24 cellular contexts compared by ENCODE assay signal in genomic region chr19:50978772-50979390, GRCh38. TPM values are rescaled to one million over a fixed set of nuclear protein-coding genes. Genes with fewer than 3 reads are reported as not detected.
DNase-seq lines count a peak whose midpoint lies in the region; ATAC-seq and TF ChIP-seq lines count a peak whose summit lies in the region.
"Had no signal": no experiment of that assay in that cellular context is flagged by ENCODE, and none has a peak within 500 bp of the region (broad histone marks: within the 10 kb centered on the region; RNA-seq: fewer than 3 reads in every experiment).

No MANE protein-coding gene starts in this region.

- CTCF ChIA-PET in Calu3 (lab: Charles Lee) (interaction anchor here (0.6 to 1.4 kb wide), 3 partner anchors 13 to 39 kb away, joined by 3 to 5 read pairs (median 4); no protein-coding TSS in a partner anchor), mammary epithelial cell (lab: Charles Lee; ENCODE audit: low non-redundant PET) (interaction anchor here (0.8 kb wide), 1 partner anchor 38 kb away, joined by 4 read pairs; no protein-coding TSS in a partner anchor)

- peak overlapping the region; percentile 39 for H3K27ac ChIP-seq in mammary epithelial cell (ENCODE audit: insufficient read depth, low read depth, low read length)
- H3K27ac ChIP-seq: C4-2B, HL-60 had no signal

- H3K27me3 ChIP-seq in mammary epithelial cell (ENCODE audit: insufficient read depth, low read length) = no peaks in the 10 kb centered on the region

- H4K20me1 ChIP-seq in mammary epithelial cell (ENCODE audit: insufficient read depth, low read length) = no peaks in the 10 kb centered on the region

- H3K9me3 Mint-ChIP-seq in Calu3 (ENCODE audit: low read depth, unreplicated experiment) (no peaks in the 10 kb centered on the region), nephron (no peaks in the 10 kb centered on the region)
- H3K9me3 Mint-ChIP-seq in stimulated activated naive CD8-positive, alpha-beta T cell treated with anti-CD3 and anti-CD28 coated beads, Interleukin-15, amount 100 ng/mL, for 72 hours = no peaks in the 10 kb centered on the region

- peaks cover 38% of the 10 kb centered on the region for H3K4me1 ChIP-seq in mammary epithelial cell (ENCODE audit: insufficient read depth, low read length)

- ATAC-seq in stimulated activated naive CD8-positive, alpha-beta T cell treated with anti-CD3 and anti-CD28 coated beads, Interleukin-15, amount 100 ng/mL, for 72 hours = no peak

- H3K27me3 Mint-ChIP-seq in Calu3 (ENCODE audit: unreplicated experiment) (peaks cover 18% of the 10 kb centered on the region), nephron (ENCODE audit: low read depth) (peaks cover 28% of the 10 kb centered on the region)
- peaks cover 78% of the 10 kb centered on the region for H3K27me3 Mint-ChIP-seq in stimulated activated naive CD8-positive, alpha-beta T cell treated with anti-CD3 and anti-CD28 coated beads, Interleukin-15, amount 100 ng/mL, for 72 hours

- H3K4me1 Mint-ChIP-seq in Calu3 (ENCODE audit: low read depth, unreplicated experiment) (peaks cover 56% of the 10 kb centered on the region), nephron (peaks cover 16% of the 10 kb centered on the region)
- no peaks in the 10 kb centered on the region for H3K4me1 Mint-ChIP-seq in stimulated activated naive CD8-positive, alpha-beta T cell treated with anti-CD3 and anti-CD28 coated beads, Interleukin-15, amount 100 ng/mL, for 72 hours
- H3K4me1 Mint-ChIP-seq: CD8-positive, alpha-beta memory T cell had no signal

- H3K79me2 ChIP-seq in mammary epithelial cell (ENCODE audit: insufficient read depth, low read length) = peaks cover 4% of the 10 kb centered on the region

- BruUV-seq in Calu3 (replicated peaks; lab: Mats Ljungman, UMichigan) = no TSS peak
- no TSS peak for BruUV-seq in mammary epithelial cell (replicated peaks; lab: Mats Ljungman, UMichigan)

- peak overlapping the region; percentile 44 for H3K4me2 ChIP-seq in mammary epithelial cell (ENCODE audit: insufficient read depth, low read depth, low read length)

- H3K36me3 Mint-ChIP-seq in Calu3 (ENCODE audit: insufficient read depth, unreplicated experiment) = peaks cover 13% of the 10 kb centered on the region
- H3K36me3 Mint-ChIP-seq in nephron (ENCODE audit: low read depth) = no peaks in the 10 kb centered on the region
- H3K36me3 Mint-ChIP-seq: CD8-positive, alpha-beta memory T cell had no signal

- no peak overlapping the region for H3K4me3 ChIP-seq in mammary epithelial cell (replicated peaks in 1 of 3; ENCODE audit: insufficient read depth in 1 of 3, low read depth in 2 of 3, low read length in 3 of 3)

- dilution Hi-C loops in mammary epithelial cell (cut with HindIII; ENCODE audit: low sequenced_read_pairs) = no loop called here

- H3K9me3 ChIP-seq in mammary epithelial cell (replicated peaks; ENCODE audit: insufficient read depth, low read length) = no peaks in the 10 kb centered on the region

- H3K27ac Mint-ChIP-seq in Calu3 (ENCODE audit: unreplicated experiment) (peak overlapping the region; percentile 12), nephron (peak overlapping the region in 2 of 3 experiments; percentile 24 to 51)
- no peak overlapping the region for H3K27ac Mint-ChIP-seq in stimulated activated naive CD8-positive, alpha-beta T cell treated with anti-CD3 and anti-CD28 coated beads, Interleukin-15, amount 100 ng/mL, for 72 hours
- H3K27ac Mint-ChIP-seq: HFFc6 had no signal

- peak; percentile 56 for DNase-seq in Calu3
- peak; percentile 20 for DNase-seq in M059J (ENCODE audit: low read depth)
- DNase-seq in mammary epithelial cell = peak; percentile 68
- DNase-seq in H4 (ENCODE audit: low spot score) = no peak
- no peak for DNase-seq in NCI-H1694 (lab: John Stamatoyannopoulos, UW)
- no peak for DNase-seq in stimulated activated naive CD8-positive, alpha-beta T cell treated with anti-CD3 and anti-CD28 coated beads, Interleukin-15, amount 100 ng/mL, for 72 hours
- DNase-seq: CD8-positive, alpha-beta memory T cell; DMS53; GDM1; HFFc6; KG1; NCI-H1105; NCI-H146; NCI-H2029 treated with DMSO at 0.1 percent for 48 hours; NCI-H2171; NCI-H345; NCI-H524; NCI-H774; Right ventricle myocardium superior had no signal

- intact Hi-C loops in Calu3 (cut with micrococcal nuclease; ENCODE audit: unreplicated experiment) (no loop called here), mammary epithelial cell (cut with micrococcal nuclease) (no loop called here)

- H3K9ac ChIP-seq in mammary epithelial cell (ENCODE audit: insufficient read depth, low read length) = peak overlapping the region; percentile 42

- in situ Hi-C loops in mammary epithelial cell (cut with MboI; ENCODE audit: low sequenced_read_pairs in 2 of 2) = no loop called here

- no peak for TF ChIP-seq CTCF in Calu3 (IDR thresholded peaks at IDR 0.05; ENCODE audit: unreplicated experiment)
- no peak for TF ChIP-seq CTCF in mammary epithelial cell (conservative IDR thresholded peaks at IDR 0.05 in 1 of 2, IDR thresholded peaks at IDR 0.05 in 1 of 2; ENCODE audit: extremely low read depth in 1 of 2, insufficient read depth in 1 of 2, low read depth in 1 of 2, low read length in 2 of 2)
- no peak for TF ChIP-seq CTCF in nephron (IDR thresholded peaks at IDR 0.05; ENCODE audit: unreplicated experiment in 3 of 3)

- peak overlapping the region; percentile 7 for H2AFZ ChIP-seq in mammary epithelial cell (ENCODE audit: low read depth, low read length)

- H3K4me3 Mint-ChIP-seq in Calu3 (ENCODE audit: low read depth, unreplicated experiment) = no peak overlapping the region
- H3K4me3 Mint-ChIP-seq in nephron = no peak overlapping the region
- no peak overlapping the region for H3K4me3 Mint-ChIP-seq in stimulated activated naive CD8-positive, alpha-beta T cell treated with anti-CD3 and anti-CD28 coated beads, Interleukin-15, amount 100 ng/mL, for 72 hours
- H3K4me3 Mint-ChIP-seq: CD8-positive, alpha-beta memory T cell; HFFc6 had no signal

- H3K36me3 ChIP-seq in mammary epithelial cell (ENCODE audit: insufficient read depth, low read length) = no peaks in the 10 kb centered on the region

- 11% methylated on average over 5 of the region's 5 CpGs for WGBS in mammary epithelial cell (ENCODE audit: low coverage, missing lambda C conversion rate)

RNA-seq across cellular contexts. Expression of gene KLK7, which starts 4.8 kb away (rescaled TPM):
- total RNA-seq in Calu3 (2022) = 6.5 and 7.9 TPM in 2 replicates
- total RNA-seq in M059J (2014; rRNA removed; shearing (Covaris generic)) = not detected in 2 replicates
- total RNA-seq in mammary epithelial cell = 100 to 1,000 TPM in 1 of 2 donors, 10 to 100 TPM in 1; 47.3 to 584 TPM
- polyA plus RNA-seq in mammary epithelial cell = 196 TPM
- 231 TPM for polyA minus RNA-seq in mammary epithelial cell
- not detected in 2 replicates for total RNA-seq in H4 (2014; rRNA removed; shearing (Covaris generic))
- total RNA-seq: CD8-positive, alpha-beta memory T cell; HFFc6; HT1080; Right ventricle myocardium superior; SK-MEL-5 had no signal
- polyA plus RNA-seq: CD8-positive, alpha-beta memory T cell had no signal

RNA-seq across cellular contexts. Expression of gene KLK6, which starts 9.5 kb away (rescaled TPM):
- total RNA-seq in Calu3 (2022) (269 and 350 TPM in 2 replicates), mammary epithelial cell (100 to 1,000 TPM in 1 of 2 donors, 10 to 100 TPM in 1; 12.7 to 175 TPM)
- total RNA-seq in M059J (2014; rRNA removed; shearing (Covaris generic)) = 0.74 TPM in 1 of 2 replicates, not detected in the other
- 34.6 TPM for polyA plus RNA-seq in mammary epithelial cell
- polyA minus RNA-seq in mammary epithelial cell = 35.4 TPM
- total RNA-seq in H4 (2014; rRNA removed; shearing (Covaris generic)) = not detected in 2 replicates
- total RNA-seq: CD8-positive, alpha-beta memory T cell; HFFc6; HT1080; Right ventricle myocardium superior; SK-MEL-5 had no signal
- polyA plus RNA-seq: CD8-positive, alpha-beta memory T cell had no signal

RNA-seq across cellular contexts. Expression of gene KLK8, which starts 22.5 kb away (rescaled TPM):
- total RNA-seq in Calu3 (2022) = 0.71 and 0.91 TPM in 2 replicates
- not detected in 2 replicates for total RNA-seq in M059J (2014; rRNA removed; shearing (Covaris generic))
- total RNA-seq in mammary epithelial cell = 10 to 100 TPM; 51.5 to 80.0 TPM
- polyA plus RNA-seq in mammary epithelial cell = 127 TPM
- 167 TPM for polyA minus RNA-seq in mammary epithelial cell
- not detected in 2 replicates for total RNA-seq in H4 (2014; rRNA removed; shearing (Covaris generic))
- total RNA-seq: CD8-positive, alpha-beta memory T cell; HFFc6; HT1080; Right ventricle myocardium superior; SK-MEL-5 had no signal
- polyA plus RNA-seq: CD8-positive, alpha-beta memory T cell had no signal

RNA-seq across cellular contexts. Expression of gene KLK5, which starts 26.0 kb away (rescaled TPM):
- total RNA-seq in Calu3 (2022) = 0.24 and 0.38 TPM in 2 replicates
- not detected in 2 replicates for total RNA-seq in M059J (2014; rRNA removed; shearing (Covaris generic))
- total RNA-seq in mammary epithelial cell = 1,000 to 10,000 TPM in 1 of 2 donors, 100 to 1,000 TPM in 1; 485 to 1,207 TPM
- 1,184 TPM for polyA plus RNA-seq in mammary epithelial cell
- 1,437 TPM for polyA minus RNA-seq in mammary epithelial cell
- total RNA-seq in H4 (2014; rRNA removed; shearing (Covaris generic)) = 0.64 TPM in 1 of 2 replicates, not detected in the other
- total RNA-seq: CD8-positive, alpha-beta memory T cell; HFFc6; HT1080; Right ventricle myocardium superior; SK-MEL-5 had no signal
- polyA plus RNA-seq: CD8-positive, alpha-beta memory T cell had no signal

RNA-seq across cellular contexts. Expression of gene KLK10, which starts 40.6 kb away (rescaled TPM):
- total RNA-seq in Calu3 (2022) (24.2 and 32.9 TPM in 2 replicates), mammary epithelial cell (10 to 100 TPM; 63.1 to 74.0 TPM)
- not detected in 2 replicates for total RNA-seq in M059J (2014; rRNA removed; shearing (Covaris generic))
- polyA plus RNA-seq in mammary epithelial cell = 232 TPM
- 300 TPM for polyA minus RNA-seq in mammary epithelial cell
- total RNA-seq in H4 (2014; rRNA removed; shearing (Covaris generic)) = not detected in 2 replicates
- total RNA-seq: CD8-positive, alpha-beta memory T cell; HFFc6; HT1080; Right ventricle myocardium superior; SK-MEL-5 had no signal
- polyA plus RNA-seq: CD8-positive, alpha-beta memory T cell had no signal

Comparison
In these comparisons a context has a peak if more than half of its experiments do, and no peak if none do; other contexts are left out.
1. DNase-seq: peak in Calu3 (single experiment), M059J (single experiment) and mammary epithelial cell (single experiment); none in H4 (single experiment), NCI-H1694 (single experiment) and stimulated activated naive CD8-positive, alpha-beta T cell treated with anti-CD3 and anti-CD28 coated beads, Interleukin-15, amount 100 ng/mL, for 72 hours (0 of 2).
2. H3K27ac Mint-ChIP-seq: peak in Calu3 (single experiment) and nephron (2 of 3); none in stimulated activated naive CD8-positive, alpha-beta T cell treated with anti-CD3 and anti-CD28 coated beads, Interleukin-15, amount 100 ng/mL, for 72 hours (0 of 2).
3. RNA of gene KLK8, which starts 22.5 kb away (total RNA-seq): 51.5 to 80.0 TPM in mammary epithelial cell; 0.71 to 0.91 TPM in Calu3, not detected in M059J and not detected in H4; every median in the first group is over 10 times any median in the second.